ENCODE assay signal across 8 cellular contexts in genomic region chr9:38018964-38019602, GRCh38. TPM values are rescaled to one million over a fixed set of nuclear protein-coding genes. Genes with fewer than 3 reads are reported as not detected.
DNase-seq lines count a peak whose midpoint lies in the region; ATAC-seq and TF ChIP-seq lines count a peak whose summit lies in the region.

No MANE protein-coding gene starts in this region.

- peak overlapping the region in 1 of 2 donors; percentile 32 for H3K9ac ChIP-seq in liver (ENCODE audit: low read depth in 1 of 2, low read length in 2 of 2)

- H3K9me3 ChIP-seq in liver (ENCODE audit: control insufficient read depth in 4 of 4, low read length in 3 of 4) (no peaks in the 10 kb centered on the region), uterus (no peaks in the 10 kb centered on the region), spleen (no peaks in the 10 kb centered on the region)

- H3K27me3 ChIP-seq in liver (ENCODE audit: control insufficient read depth in 4 of 4, insufficient read depth in 4 of 4, low read length in 3 of 4) (no peaks in the 10 kb centered on the region), uterus (no peaks in the 10 kb centered on the region), spleen (replicated peaks in 1 of 7) (no peaks in the 10 kb centered on the region)

- H3K4me3 ChIP-seq in liver (ENCODE audit: low read depth in 1 of 3, low read length in 3 of 3) (no peak overlapping the region), uterus (no peak overlapping the region), spleen (no peak overlapping the region)

- intact Hi-C loops in uterus (cut with DNase I; ENCODE audit: low total_unique reads), result no loop called here
- intact Hi-C loops in spleen (cut with DNase I; ENCODE audit: low total_unique reads), result no loop called here

- H3K36me3 ChIP-seq in liver (ENCODE audit: control insufficient read depth in 4 of 4, insufficient read depth in 3 of 4, low read depth in 1 of 4, low read length in 3 of 4), result peaks cover 0 to 15% (median 11%) of the 10 kb centered on the region in 4 donors
- no peaks in the 10 kb centered on the region for H3K36me3 ChIP-seq in uterus
- peaks cover 0 to 6% (median 0%) of the 10 kb centered on the region in 6 donors for H3K36me3 ChIP-seq in spleen

- 41% methylated on average over 6 of the region's 6 CpGs for WGBS in liver
- 62 to 88% (median 71%) methylated on average over 6 of the region's 6 CpGs for WGBS in spleen, 5 donors

- peak in 1 of 2 donors; percentile 38 for TF ChIP-seq RAD21 in liver (IDR thresholded peaks at IDR 0.05)

- ATAC-seq in HG03108 (IDR thresholded peaks at IDR 0.05; ENCODE audit: unreplicated experiment), result no peak

- TF ChIP-seq POLR2A in uterus (IDR thresholded peaks at IDR 0.05), result no peak
- TF ChIP-seq POLR2A in spleen (IDR thresholded peaks at IDR 0.05), result no peak

- no peak for TF ChIP-seq CTCF in liver (IDR thresholded peaks at IDR 0.05; ENCODE audit: low read depth, low read length, missing input control)
- TF ChIP-seq CTCF in uterus (IDR thresholded peaks at IDR 0.05), result no peak
- no peak for TF ChIP-seq CTCF in spleen (IDR thresholded peaks at IDR 0.05 in 8 of 11, conservative IDR thresholded peaks at IDR 0.05 in 3 of 11)

- H3K4me1 ChIP-seq in liver (ENCODE audit: control insufficient read depth in 4 of 4, insufficient read depth in 4 of 4, low read length in 3 of 4), result peaks cover 24 to 72% (median 65%) of the 10 kb centered on the region in 4 donors
- peaks cover 0 to 22% of the 10 kb centered on the region in 2 donors for H3K4me1 ChIP-seq in uterus
- peaks cover 0 to 26% (median 10%) of the 10 kb centered on the region in 6 donors for H3K4me1 ChIP-seq in spleen

- H3K27ac ChIP-seq in liver (ENCODE audit: low read depth in 1 of 2, low read length in 2 of 2) (peak overlapping the region; percentile 72 to 92), uterus (peak overlapping the region; percentile 31 to 63), spleen (no peak overlapping the region)

- DNase-seq in NCI-H510A treated with DMSO at 0.1 percent for 48 hours (lab: John Stamatoyannopoulos, UW) (peak; percentile 62), NCI-H510A (lab: John Stamatoyannopoulos, UW) (no peak), brain pericyte (ENCODE audit: low read depth, low spot score) (peak; percentile 57), uterus (peak in 1 of 2 donors; percentile 56), spleen (no peak)
- no peak for DNase-seq in activated CD4-positive, alpha-beta T cell treated with anti-CD3 and anti-CD28 coated beads, Interleukin-2, amount 50 U/mL, for 48 hours

TF ChIP-seq in liver, 16 proteins besides CTCF, POLR2A, EP300 and RAD21:
- peak; percentile 41 to 47 for TF ChIP-seq JUND (IDR thresholded peaks at IDR 0.05)
- no peak for TF ChIP-seq GABPA (IDR thresholded peaks at IDR 0.05 in 1 of 2, conservative IDR thresholded peaks at IDR 0.05 in 1 of 2)
- TF ChIP-seq YY1 (IDR thresholded peaks at IDR 0.05), result no peak
- peak in 1 of 2 donors; percentile 14 for TF ChIP-seq HNF4A (conservative IDR thresholded peaks at IDR 0.05)
TF ChIP-seq in liver: peak in this region for 2.

RNA-seq across cellular contexts. Expression of gene SHB, which starts 49.9 kb away (rescaled TPM):
- total RNA-seq in liver (10 to 100 TPM in 1 of 2 donors, 1 to 10 TPM in 1; 3.4 to 17.3 TPM), uterus (10 to 100 TPM in 1 of 4 donors, 1 to 10 TPM in 3; 3.5 to 19.6 (median 7.3) TPM), spleen (10 to 100 TPM in 3 of 7 donors, 1 to 10 TPM in 4; 5.3 to 20.5 (median 8.5) TPM)
- polyA plus RNA-seq in liver (10 to 100 TPM in 1 of 2 donors, 1 to 10 TPM in 1; 3.6 to 10.4 TPM), spleen (1 to 10 TPM; 1.2 to 4.4 (median 1.7) TPM)

Comparison
In these comparisons a context has a peak if more than half of its experiments do, and no peak if none do; other contexts are left out.
1. DNase-seq: peak in NCI-H510A treated with DMSO at 0.1 percent for 48 hours (single experiment) and brain pericyte (single experiment); none in NCI-H510A (single experiment), activated CD4-positive, alpha-beta T cell treated with anti-CD3 and anti-CD28 coated beads, Interleukin-2, amount 50 U/mL, for 48 hours (0 of 2) and spleen (single experiment).
2. H3K27ac ChIP-seq: peak in liver (2 of 2) and uterus (2 of 2); none in spleen (0 of 8).